Comparison of ENCODE assay signal across 9 cellular contexts in the genomic region with DNA sequence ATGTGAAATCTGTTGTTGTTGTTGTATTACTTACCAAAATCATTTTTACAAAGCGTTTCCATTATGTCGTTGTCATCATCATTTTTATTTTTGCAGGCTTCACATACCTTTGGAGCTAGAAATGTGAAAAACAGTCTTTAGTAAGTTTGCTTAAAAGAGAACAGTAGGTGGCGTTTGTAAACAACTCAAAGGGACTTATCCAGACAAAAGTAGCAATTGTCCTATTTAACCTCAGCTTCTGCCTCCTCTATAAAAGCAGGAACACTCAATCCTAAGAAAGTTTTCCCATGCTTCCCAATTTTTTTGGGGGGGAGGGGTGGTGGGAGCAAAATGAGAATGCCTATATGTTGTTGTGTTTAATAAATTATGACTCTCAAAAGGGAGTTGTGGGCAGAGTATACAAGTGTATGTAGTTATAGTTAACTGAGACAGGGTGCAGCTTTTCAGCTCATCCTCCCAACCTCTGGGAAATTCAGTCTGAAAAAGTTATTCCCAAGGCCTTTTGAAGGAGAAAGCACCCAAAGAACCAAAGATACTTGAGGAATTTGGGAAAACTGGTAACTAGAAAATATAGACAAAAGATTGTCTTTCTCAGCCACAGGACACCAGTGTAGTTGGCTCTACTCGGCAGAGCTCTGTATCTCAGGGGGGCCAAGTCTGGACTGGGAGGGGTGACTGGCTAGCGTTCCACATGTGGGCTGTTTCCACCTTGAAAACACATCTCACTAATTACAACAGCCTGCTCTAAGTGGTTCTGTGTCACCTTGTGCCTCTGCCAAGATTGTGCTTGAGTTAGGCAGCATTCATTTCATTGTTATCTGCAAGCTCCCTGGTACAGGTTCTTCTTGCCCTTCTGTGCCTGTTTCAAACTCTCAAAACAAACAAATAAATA. TPM values are rescaled to one million over a fixed set of nuclear protein-coding genes. Genes with fewer than 3 reads are reported as not detected.
DNase-seq lines count a peak whose midpoint lies in the region; ATAC-seq and TF ChIP-seq lines count a peak whose summit lies in the region.
"Had no signal": no experiment of that assay in that cellular context is flagged by ENCODE, and none has a peak within 500 bp of the region (broad histone marks: within the 10 kb centered on the region; RNA-seq: fewer than 3 reads in every experiment).

No MANE protein-coding gene starts in this region.

- DNase-seq in ELF-1 (ENCODE audit: low read depth, low spot score) (peak; percentile 28), Kasumi-1 (lab: John Stamatoyannopoulos, UW) (peak; percentile 54 to 75), body of pancreas (no peak), mesothelial cell of epicardium (ENCODE audit: low spot score in 2 of 2, unreplicated experiment in 2 of 2) (no peak), HEK293T (ENCODE audit: extremely low spot score) (no peak), suprapubic skin (ENCODE audit: low spot score in 2 of 2) (no peak)
- no peak for DNase-seq in effector CD4-positive, alpha-beta T cell

- no peaks in the 10 kb centered on the region for H3K9me3 Mint-ChIP-seq in mesothelial cell of epicardium
- H3K9me3 Mint-ChIP-seq: naive thymus-derived CD4-positive, alpha-beta T cell had no signal

- H3K4me1 Mint-ChIP-seq in mesothelial cell of epicardium, result peaks cover 29% of the 10 kb centered on the region

- H3K36me3 ChIP-seq in body of pancreas (replicated peaks in 1 of 2; ENCODE audit: insufficient read depth in 1 of 2, low read depth in 2 of 2) (no peaks in the 10 kb centered on the region), suprapubic skin (no peaks in the 10 kb centered on the region)

- H3K9me3 ChIP-seq in body of pancreas (no peaks in the 10 kb centered on the region), suprapubic skin (no peaks in the 10 kb centered on the region)

- intact Hi-C loops in body of pancreas (cut with DNase I), result loop anchor here (10.0 kb wide), 1 partner anchor 529 kb away; no protein-coding TSS in a partner anchor

- ATAC-seq in body of pancreas, result no peak
- ATAC-seq in HG03025 (IDR thresholded peaks at IDR 0.05; ENCODE audit: low FRiP score, unreplicated experiment), result no peak
- ATAC-seq: naive thymus-derived CD4-positive, alpha-beta T cell had no signal

- H3K27me3 Mint-ChIP-seq in mesothelial cell of epicardium (ENCODE audit: low read depth), result peaks cover 73% of the 10 kb centered on the region

- H3K4me1 ChIP-seq in body of pancreas, result peaks cover 24% of the 10 kb centered on the region
- H3K4me1 ChIP-seq in suprapubic skin, result peaks cover 32% of the 10 kb centered on the region

- peak overlapping the region; percentile 67 for H3K4me3 Mint-ChIP-seq in mesothelial cell of epicardium

- H3K27me3 ChIP-seq in body of pancreas, result peaks cover 5 to 30% of the 10 kb centered on the region in 2 donors
- peaks cover 50% of the 10 kb centered on the region for H3K27me3 ChIP-seq in suprapubic skin

- H3K27ac ChIP-seq in body of pancreas (no peak overlapping the region), suprapubic skin (no peak overlapping the region)

- H3K4me3 ChIP-seq in body of pancreas, result no peak overlapping the region
- H3K4me3 ChIP-seq in suprapubic skin, result no peak overlapping the region

- H3K27ac Mint-ChIP-seq in mesothelial cell of epicardium, result no peak overlapping the region
- H3K27ac Mint-ChIP-seq: naive thymus-derived CD4-positive, alpha-beta T cell had no signal

- POLR2A ChIA-PET in HEK293T (lab: Yijun Ruan, JAX), result no interaction called here

- no peak for TF ChIP-seq EP300 in suprapubic skin (IDR thresholded peaks at IDR 0.05)

- CTCF ChIA-PET in HEK293T (lab: Yijun Ruan, JAX), result interaction anchor here (0.6 to 1.7 kb wide), 15 partner anchors 9 to 639 kb away, joined by 3 to 9 read pairs (median 4); partner anchors contain the start of gene TMEM131L

- TF ChIP-seq POLR2A in body of pancreas (IDR thresholded peaks at IDR 0.05) (no peak), suprapubic skin (IDR thresholded peaks at IDR 0.05) (no peak)

- peak in 6 of 7 experiments; percentile 12 to 56 (median 47) for TF ChIP-seq CTCF in body of pancreas (IDR thresholded peaks at IDR 0.05)
- TF ChIP-seq CTCF in mesothelial cell of epicardium (IDR thresholded peaks at IDR 0.05; ENCODE audit: unreplicated experiment), result no peak
- TF ChIP-seq CTCF in suprapubic skin (IDR thresholded peaks at IDR 0.05), result no peak

- H3K36me3 Mint-ChIP-seq in mesothelial cell of epicardium, result no peaks in the 10 kb centered on the region

- WGBS in body of pancreas, 2 donors, result 12 to 15% methylated on average over 5 of the region's 5 CpGs
- 11% methylated on average over 5 of the region's 5 CpGs for WGBS in suprapubic skin

TF ChIP-seq in HEK293T, 16 proteins besides CTCF, POLR2A, EP300 and RAD21:
- TF ChIP-seq BHLHE40 (IDR thresholded peaks at IDR 0.05; ENCODE audit: borderline replicate concordance) (no peak), ARNT (IDR thresholded peaks at IDR 0.05) (no peak), L3MBTL2 (conservative IDR thresholded peaks at IDR 0.05) (no peak), PKNOX1 (IDR thresholded peaks at IDR 0.05) (no peak)
TF ChIP-seq in HEK293T: peak in this region for 0.

RNA-seq across cellular contexts. Expression of gene SFRP2, which starts 2.8 kb away (rescaled TPM):
- total RNA-seq in body of pancreas (10 to 100 TPM; 11.9 to 12.5 TPM), mesothelial cell of epicardium (22.8 to 27.1 TPM (median 23.8 TPM) in 3 replicates), suprapubic skin (1 to 10 TPM; 4.4 to 9.3 (median 6.5) TPM)
- total RNA-seq: naive thymus-derived CD4-positive, alpha-beta T cell had no signal

RNA-seq across cellular contexts. Expression of gene RNF175, which starts 26.3 kb away (rescaled TPM):
- total RNA-seq in body of pancreas (not detected), mesothelial cell of epicardium (2.3 to 4.3 TPM (median 2.5 TPM) in 3 replicates), suprapubic skin (not detected)

Comparison
In these comparisons a context has a peak if more than half of its experiments do, and no peak if none do; other contexts are left out.
1. DNase-seq: peak in ELF-1 (single experiment) and Kasumi-1 (2 of 2); none in body of pancreas (0 of 4), mesothelial cell of epicardium (0 of 2), HEK293T (single experiment), effector CD4-positive, alpha-beta T cell (single experiment) and suprapubic skin (0 of 2).
2. CTCF ChIP-seq: peak in body of pancreas (6 of 7); none in mesothelial cell of epicardium (single experiment) and suprapubic skin (0 of 2).